In the genomic region with DNA sequence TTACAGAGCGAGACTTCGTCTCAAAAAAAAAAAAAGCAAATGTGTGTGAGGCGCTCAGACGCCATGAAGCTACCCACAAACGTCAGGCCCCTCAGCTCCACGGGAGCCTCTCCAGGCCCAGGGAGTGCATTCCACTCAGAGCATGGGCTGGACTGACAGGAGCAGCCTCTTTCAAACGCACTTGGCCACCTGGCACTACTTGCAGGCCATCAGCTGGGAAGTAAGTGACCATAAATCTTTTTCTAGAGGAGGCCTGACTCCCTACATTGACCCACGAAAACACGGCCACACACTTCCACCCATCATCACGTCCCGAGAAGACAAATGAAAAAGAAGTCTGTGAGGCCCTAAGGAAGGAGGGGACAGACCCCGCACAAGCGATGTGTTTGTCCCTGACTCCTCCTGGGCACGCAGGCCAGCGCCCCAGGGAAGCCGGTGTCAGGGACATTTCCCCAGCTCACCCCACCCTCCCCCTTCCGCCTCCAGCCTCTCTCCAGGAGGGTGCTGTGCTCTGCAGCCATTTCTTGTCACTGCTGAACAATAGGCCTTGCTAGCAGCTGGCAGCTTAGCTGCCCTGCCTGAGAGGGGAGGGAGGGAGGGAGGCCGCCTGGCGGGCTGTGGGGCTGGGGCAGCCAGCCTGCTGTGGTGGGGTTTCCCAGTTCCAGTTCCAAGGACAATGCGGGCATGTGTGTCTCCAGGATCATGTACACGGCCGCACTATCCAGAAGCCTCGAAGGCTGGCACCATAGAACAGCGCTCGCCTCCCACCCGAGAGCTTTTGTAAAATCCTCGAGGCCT, we compare ENCODE assay signal across 10 cellular contexts. TPM values are rescaled to one million over a fixed set of nuclear protein-coding genes. Genes with fewer than 3 reads are reported as not detected.
DNase-seq lines count a peak whose midpoint lies in the region; ATAC-seq and TF ChIP-seq lines count a peak whose summit lies in the region.
"Had no signal": no experiment of that assay in that cellular context is flagged by ENCODE, and none has a peak within 500 bp of the region (broad histone marks: within the 10 kb centered on the region; RNA-seq: fewer than 3 reads in every experiment).

No MANE protein-coding gene starts in this region.

- no peaks in the 10 kb centered on the region for H3K27me3 Mint-ChIP-seq in neural crest cell (ENCODE audit: low read depth)
- H3K27me3 Mint-ChIP-seq: activated naive CD4-positive, alpha-beta T cell treated with anti-CD3 and anti-CD28 coated beads, Interleukin-2, amount 50 U/mL, for 24 hours; CD8-positive, alpha-beta memory T cell had no signal

- no peaks in the 10 kb centered on the region for H3K9me3 Mint-ChIP-seq in neural crest cell
- H3K9me3 Mint-ChIP-seq: activated naive CD4-positive, alpha-beta T cell treated with anti-CD3 and anti-CD28 coated beads, Interleukin-2, amount 50 U/mL, for 24 hours; CD8-positive, alpha-beta memory T cell had no signal

- H3K27ac Mint-ChIP-seq in neural crest cell (ENCODE audit: unreplicated experiment): peak overlapping the region; percentile 97
- H3K27ac Mint-ChIP-seq: activated naive CD4-positive, alpha-beta T cell treated with anti-CD3 and anti-CD28 coated beads, Interleukin-2, amount 50 U/mL, for 24 hours had no signal

- no peak for TF ChIP-seq CTCF in neural crest cell (conservative IDR thresholded peaks at IDR 0.05)

- no peak overlapping the region for H3K4me3 Mint-ChIP-seq in neural crest cell
- H3K4me3 Mint-ChIP-seq: activated naive CD4-positive, alpha-beta T cell treated with anti-CD3 and anti-CD28 coated beads, Interleukin-2, amount 50 U/mL, for 24 hours; CD8-positive, alpha-beta memory T cell had no signal

- no peak for ATAC-seq in stimulated activated naive CD8-positive, alpha-beta T cell treated with anti-CD3 and anti-CD28 coated beads, Interleukin-15, Interleukin-2, amounts not matched to agents 100 U/mL and 50 U/mL, for 24 hours
- ATAC-seq in HG03460 (IDR thresholded peaks at IDR 0.05; ENCODE audit: unreplicated experiment): no peak
- ATAC-seq in left colon: no peak

- intact Hi-C loops in left colon (cut with DNase I, micrococcal nuclease): no loop called here

- peaks cover 7% of the 10 kb centered on the region for H3K36me3 Mint-ChIP-seq in neural crest cell (ENCODE audit: low read depth)
- H3K36me3 Mint-ChIP-seq: activated naive CD4-positive, alpha-beta T cell treated with anti-CD3 and anti-CD28 coated beads, Interleukin-2, amount 50 U/mL, for 24 hours had no signal

- DNase-seq in D341Med (ENCODE audit: low spot score): peak; percentile 85
- DNase-seq in NCI-H1694 (lab: John Stamatoyannopoulos, UW): peak; percentile 34
- peak; percentile 67 for DNase-seq in astrocyte of the hippocampus (ENCODE audit: low read depth, low spot score)
- peak; percentile 41 for DNase-seq in neural crest cell (ENCODE audit: low read depth, low spot score)
- no peak for DNase-seq in stimulated activated naive CD8-positive, alpha-beta T cell treated with anti-CD3 and anti-CD28 coated beads, Interleukin-15, Interleukin-2, amounts not matched to agents 100 U/mL and 50 U/mL, for 24 hours
- DNase-seq in GM03348 (ENCODE audit: low spot score): no peak
- no peak for DNase-seq in left colon

- peaks cover 70% of the 10 kb centered on the region for H3K4me1 Mint-ChIP-seq in neural crest cell
- H3K4me1 Mint-ChIP-seq: activated naive CD4-positive, alpha-beta T cell treated with anti-CD3 and anti-CD28 coated beads, Interleukin-2, amount 50 U/mL, for 24 hours; CD8-positive, alpha-beta memory T cell had no signal

RNA-seq across cellular contexts. Expression of a gene that starts 26.6 kb away (rescaled TPM):
- total RNA-seq in neural crest cell (16.8 and 18.6 TPM in 2 replicates), left colon (10 to 100 TPM; 16.0 to 20.5 TPM)

Comparison
In these comparisons a context has a peak if more than half of its experiments do, and no peak if none do; other contexts are left out.
1. DNase-seq: peak in D341Med (single experiment), NCI-H1694 (single experiment), astrocyte of the hippocampus (single experiment) and neural crest cell (single experiment); none in stimulated activated naive CD8-positive, alpha-beta T cell treated with anti-CD3 and anti-CD28 coated beads, Interleukin-15, Interleukin-2, amounts not matched to agents 100 U/mL and 50 U/mL, for 24 hours (single experiment), GM03348 (single experiment) and left colon (0 of 2).